ENCODE assay signal across 1 cellular context in genomic region chr11:118907051-118907748, GRCh38.
TF ChIP-seq lines count a peak whose summit lies in the region.

No MANE protein-coding gene starts in this region.

TF ChIP-seq in HepG2, 621 proteins besides CTCF, POLR2A, EP300 and RAD21 (continued from another document and continues in another):
- TF ChIP-seq KIAA2018 (CRISPR knock-in tag; IDR thresholded peaks at IDR 0.05; ENCODE audit: borderline replicate concordance), result no peak
- TF ChIP-seq ZSCAN22 (CRISPR knock-in tag; IDR thresholded peaks at IDR 0.05), result no peak
- TF ChIP-seq CCDC6 (CRISPR knock-in tag; IDR thresholded peaks at IDR 0.05), result no peak
- TF ChIP-seq ZNF24 (IDR thresholded peaks at IDR 0.05), result no peak
- TF ChIP-seq ZHX2 (IDR thresholded peaks at IDR 0.05; ENCODE audit: low read depth), result no peak
- TF ChIP-seq ZHX2 (CRISPR knock-in tag; IDR thresholded peaks at IDR 0.05; ENCODE audit: borderline replicate concordance), result no peak
- TF ChIP-seq ZBTB14 (CRISPR knock-in tag; IDR thresholded peaks at IDR 0.05), result no peak
- TF ChIP-seq EED (CRISPR knock-in tag; IDR thresholded peaks at IDR 0.05), result no peak
- TF ChIP-seq USF2 (IDR thresholded peaks at IDR 0.05; ENCODE audit: low read depth, low read length), result no peak
- TF ChIP-seq USF2 (CRISPR knock-in tag; IDR thresholded peaks at IDR 0.05; ENCODE audit: borderline replicate concordance), result no peak
- TF ChIP-seq TFDP1 (CRISPR knock-in tag; IDR thresholded peaks at IDR 0.05; ENCODE audit: borderline replicate concordance), result no peak
- TF ChIP-seq ZSCAN25 (CRISPR knock-in tag; IDR thresholded peaks at IDR 0.05), result peak; percentile 77
- TF ChIP-seq NR1H2 (CRISPR knock-in tag; IDR thresholded peaks at IDR 0.05; ENCODE audit: borderline replicate concordance, low read depth), result no peak
- TF ChIP-seq JUNB (CRISPR knock-in tag; IDR thresholded peaks at IDR 0.05; ENCODE audit: borderline replicate concordance), result no peak
- no peak for TF ChIP-seq DPF2 (CRISPR knock-in tag; IDR thresholded peaks at IDR 0.05; ENCODE audit: borderline replicate concordance, low read depth)
- TF ChIP-seq ELK4 (CRISPR knock-in tag; IDR thresholded peaks at IDR 0.05; ENCODE audit: borderline replicate concordance), result no peak
- TF ChIP-seq ZNF704 (CRISPR knock-in tag; IDR thresholded peaks at IDR 0.05; ENCODE audit: borderline replicate concordance), result no peak
- TF ChIP-seq HIC2 (CRISPR knock-in tag; IDR thresholded peaks at IDR 0.05; ENCODE audit: low read depth), result no peak
- no peak for TF ChIP-seq CREB3 (CRISPR knock-in tag; IDR thresholded peaks at IDR 0.05)
- TF ChIP-seq HDAC1 (CRISPR knock-in tag; IDR thresholded peaks at IDR 0.05), result peak; percentile 32; the same call in 1 of the 2 replicates
- TF ChIP-seq CBFB (CRISPR knock-in tag; IDR thresholded peaks at IDR 0.05), result peak; percentile 20; the same call in 1 of the 2 replicates
- TF ChIP-seq ZNF292 (CRISPR knock-in tag; IDR thresholded peaks at IDR 0.05; ENCODE audit: borderline replicate concordance, low read depth), result no peak
- TF ChIP-seq DMTF1 (CRISPR knock-in tag; IDR thresholded peaks at IDR 0.05), result no peak
- TF ChIP-seq KDM5A (IDR thresholded peaks at IDR 0.05; ENCODE audit: borderline replicate concordance, low read length), result no peak
